In genomic region chr12:103734847-103735246, GRCh38 we compare ENCODE assay signal across 11 cellular contexts.
"Had no signal": no experiment of that assay in that cellular context is flagged by ENCODE, and none has a peak within 500 bp of the region (broad histone marks: within the 10 kb centered on the region; RNA-seq: fewer than 3 reads in every experiment).

No MANE protein-coding gene starts in this region.

- H3K4me3 ChIP-seq: GM23248, GM23338, HAP-1 had no signal

- H3K4me1 Mint-ChIP-seq: GM23338, H9 had no signal

- H3K9ac ChIP-seq: GM23248 had no signal

- H3K36me3 ChIP-seq: HAP-1 had no signal

- ATAC-seq: GM23338, HCT116 had no signal

- H3K9me3 Mint-ChIP-seq: HFFc6 had no signal

- DNase-seq: GM23248, GOT3, H7, H9, HCEC 1CT, HFFc6 had no signal

- H3K4me2 ChIP-seq: GM23338 had no signal

- FAIRE-seq: H1, H54 had no signal

- H3K4me3 Mint-ChIP-seq: GM23338, H9, HFFc6 had no signal

- H3K4me1 ChIP-seq: HAP-1 had no signal

- H2AFZ ChIP-seq: GM23248, GM23338 had no signal

- H3K27ac ChIP-seq: GM23248 had no signal

- H3K9me3 ChIP-seq: HAP-1 had no signal

- H3K27ac Mint-ChIP-seq: GM23338, H9, HFFc6 had no signal
